In the genomic region with DNA sequence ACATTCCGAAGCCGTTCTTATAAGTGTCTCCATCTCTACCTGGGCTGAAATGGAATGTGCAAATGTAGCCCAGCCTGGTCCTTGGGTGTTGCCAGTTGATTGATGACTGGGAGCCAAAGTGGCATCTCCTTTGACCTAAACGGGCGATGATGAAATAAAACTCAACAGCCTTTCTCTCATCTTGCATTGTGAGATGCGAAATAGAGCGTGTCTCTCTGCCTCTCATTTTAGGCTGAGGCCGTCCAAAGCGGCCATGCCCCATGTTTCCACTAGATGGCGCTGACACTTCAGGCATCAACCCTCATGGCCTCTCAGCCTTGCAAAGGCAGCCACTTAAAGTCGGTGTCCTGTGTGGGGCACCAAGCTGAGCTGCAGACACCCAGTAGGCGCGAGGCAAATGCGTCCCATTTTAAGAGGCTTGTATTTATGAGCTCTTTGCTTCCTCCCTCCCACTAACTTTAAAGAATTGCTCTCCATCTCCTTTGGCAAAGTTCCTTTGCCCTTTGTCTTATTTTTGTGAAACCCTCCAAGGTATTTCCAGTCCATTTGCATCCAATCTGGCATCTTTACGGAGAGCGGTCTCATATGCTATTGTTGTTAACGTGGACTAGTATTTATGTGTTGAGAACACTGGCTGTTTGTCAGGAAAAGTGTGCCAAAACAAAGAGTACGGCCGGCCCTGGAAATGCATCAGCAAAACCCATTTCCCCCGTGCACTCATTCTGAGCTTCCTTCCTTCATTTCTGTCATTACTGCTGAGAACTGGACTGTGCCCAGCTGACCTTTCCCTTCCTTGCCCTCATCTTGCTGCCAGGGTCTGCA, we compare ENCODE assay signal across 8 cellular contexts. TPM values are rescaled to one million over a fixed set of nuclear protein-coding genes. Genes with fewer than 3 reads are reported as not detected.
A peak's percentile ranks its signal among the peaks of the same experiment; 100 is the strongest.
DNase-seq lines count a peak whose midpoint lies in the region; ATAC-seq and TF ChIP-seq lines count a peak whose summit lies in the region.

No MANE protein-coding gene starts in this region.

- no peak overlapping the region for H3K4me3 ChIP-seq in lower lobe of right lung

- peaks cover 13% of the 10 kb centered on the region for H3K4me1 ChIP-seq in lower lobe of right lung

- peaks cover 20% of the 10 kb centered on the region for H3K36me3 ChIP-seq in lower lobe of right lung

- ATAC-seq in GM19035 (IDR thresholded peaks at IDR 0.05; ENCODE audit: unreplicated experiment) (peak; percentile 97), HG03354 (IDR thresholded peaks at IDR 0.05; ENCODE audit: poor library complexity, severe bottlenecking, unreplicated experiment) (peak; percentile 94), lower lobe of right lung (peak; percentile 74 to 88)

- peak; percentile 98 for TF ChIP-seq CTCF in lower lobe of right lung (IDR thresholded peaks at IDR 0.05)

- H3K27me3 ChIP-seq in lower lobe of right lung (ENCODE audit: low read depth), result no peaks in the 10 kb centered on the region

- peak overlapping the region; percentile 39 for H3K27ac ChIP-seq in lower lobe of right lung

- DNase-seq in AML-193 (lab: John Stamatoyannopoulos, UW) (peak; percentile 61 to 67), NCI-H69 (lab: John Stamatoyannopoulos, UW) (peak; percentile 77), dedifferentiated amniotic fluid mesenchymal stem cell (ENCODE audit: extremely low spot score) (peak; percentile 75), lower lobe of right lung (peak; percentile 84)
- DNase-seq in activated CD4-positive, alpha-beta T cell treated with anti-CD3 and anti-CD28 coated beads, Interleukin-2, amount 50 U/mL, for 1 hour, result peak; percentile 85
- DNase-seq in stimulated activated CD4-positive, alpha-beta T cell treated with anti-CD3 and anti-CD28 coated beads, TNF-alpha, amount 100 ng/mL, for 48 hours (ENCODE audit: low read depth in 3 of 3), result peak; percentile 74 to 79 (median 76)

- intact Hi-C loops in lower lobe of right lung (cut with DNase I), result loop anchor here (10.0 kb wide), 1 partner anchor 318 kb away; no protein-coding TSS in a partner anchor

- no peaks in the 10 kb centered on the region for H3K9me3 ChIP-seq in lower lobe of right lung

RNA-seq across cellular contexts. Expression of gene GPRC5A, which starts 25.0 kb away (rescaled TPM):
- total RNA-seq in lower lobe of right lung, result 482 TPM

RNA-seq across cellular contexts. Expression of gene GPRC5D, which starts 35.6 kb away (rescaled TPM):
- total RNA-seq in lower lobe of right lung, result not detected
